28 cellular contexts compared by ENCODE assay signal in the genomic region with DNA sequence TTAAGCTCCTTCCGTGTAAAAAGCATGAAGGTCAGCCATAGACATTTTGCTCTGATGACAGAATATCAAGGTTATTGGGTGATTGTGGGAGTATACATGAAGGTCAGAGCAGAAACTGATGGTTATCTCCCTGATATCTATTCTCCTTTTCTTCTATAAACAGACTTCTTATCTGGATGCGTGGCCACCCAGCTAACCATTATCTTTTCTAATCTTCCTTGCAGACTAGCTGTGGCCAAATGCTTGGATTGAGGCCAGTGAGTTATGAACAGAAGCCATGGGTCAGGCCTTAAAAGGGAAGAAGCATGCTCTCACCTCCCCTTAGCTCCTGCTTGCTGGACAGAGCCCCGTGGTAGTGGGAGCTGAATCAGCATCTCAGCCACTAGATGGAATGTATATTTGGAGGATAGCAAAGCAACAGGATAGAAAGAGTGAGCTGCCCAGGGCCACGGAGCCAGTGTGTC. TPM values are rescaled to one million over a fixed set of nuclear protein-coding genes. Genes with fewer than 3 reads are reported as not detected.
DNase-seq lines count a peak whose midpoint lies in the region; ATAC-seq, FAIRE-seq and TF ChIP-seq lines count a peak whose summit lies in the region.
"Had no signal": no experiment of that assay in that cellular context is flagged by ENCODE, and none has a peak within 500 bp of the region (broad histone marks: within the 10 kb centered on the region; RNA-seq: fewer than 3 reads in every experiment).

No MANE protein-coding gene starts in this region.

- no peak overlapping the region for H3K4me3 ChIP-seq in K562
- H3K4me3 ChIP-seq: testis, vagina had no signal

- no peaks in the 10 kb centered on the region for H3K79me2 ChIP-seq in K562 (ENCODE audit: control insufficient read depth, insufficient read depth, low read length)

- BruUV-seq in K562 (replicated peaks; lab: Mats Ljungman, UMichigan), result no TSS peak

- peak; percentile 86 for TF ChIP-seq EP300 in K562 (IDR thresholded peaks at IDR 0.05; ENCODE audit: low read length)

- peak; percentile 41 for DNase-seq in EH (ENCODE audit: low read depth)
- peak; percentile 84 for DNase-seq in OCI-M1 (lab: John Stamatoyannopoulos, UW)
- peak; percentile 25 to 75 (median 35) for DNase-seq in K562 (ENCODE audit: extremely low read depth in 1 of 4, low spot score in 3 of 4)
- peak; percentile 21 for DNase-seq in mucosa of gallbladder (ENCODE audit: low spot score)
- no peak for DNase-seq in NCI-H1436 (lab: John Stamatoyannopoulos, UW)
- DNase-seq in NCI-H1092 (lab: John Stamatoyannopoulos, UW), result no peak
- DNase-seq: activated CD4-positive, alpha-beta T cell treated with anti-CD3 and anti-CD28 coated beads, Interleukin-2, amount 10 ng/mL, durations not matched to agents 7 days and 5 days; activated effector memory CD4-positive, alpha-beta T cell treated with anti-CD3 and anti-CD28 coated beads, Interleukin-2, amount 50 U/mL, for 16 hours; caudate nucleus; CD4-positive, CD25-positive, alpha-beta regulatory T cell; DMS 273 treated with DMSO at 0.1 percent for 48 hours; GF-D8; H7; left cardiac atrium; NCI-H146; NCI-H2171 treated with DMSO at 0.1 percent for 48 hours; NCI-H69; SHP77; stimulated activated CD4-positive, alpha-beta T cell treated with anti-CD3 and anti-CD28 coated beads, Interleukin-1b, Interleukin-23, amount 100 ng/mL, for 48 hours; T-cell; testis had no signal

- in situ Hi-C loops in K562 (cut with MboI), result no loop called here

- H3K9ac ChIP-seq in K562 (ENCODE audit: insufficient read depth in 1 of 2, low read depth in 2 of 2, low read length in 2 of 2), result peak overlapping the region in 1 of 2 experiments; percentile 74; a peak in 1 of 4 replicates

- POLR2A ChIA-PET in K562 (lab: Yijun Ruan, JAX), result interaction anchor here (0.9 to 1.5 kb wide), 4 partner anchors 12 to 161 kb away, joined by 3 to 4 read pairs (median 3); no protein-coding TSS in a partner anchor

- H3K9me3 ChIP-seq in K562 (replicated peaks; ENCODE audit: control insufficient read depth, insufficient read depth, low read depth, low read length), result no peaks in the 10 kb centered on the region
- H3K9me3 ChIP-seq: testis, vagina had no signal

- peak; percentile 60 for FAIRE-seq in K562 (lab: Jason Lieb, UNC)
- FAIRE-seq: HTR-8/SVneo had no signal

- H3K4me2 ChIP-seq in K562 (ENCODE audit: insufficient read depth, low read length), result peak overlapping the region; percentile 21

- ATAC-seq in K562 (peak; percentile 79), GM21447 (IDR thresholded peaks at IDR 0.05; ENCODE audit: unreplicated experiment) (no peak), GM18520 (IDR thresholded peaks at IDR 0.05; ENCODE audit: unreplicated experiment) (no peak)
- ATAC-seq: T-cell had no signal

- no peaks in the 10 kb centered on the region for H3K36me3 ChIP-seq in K562 (ENCODE audit: control insufficient read depth, insufficient read depth, low read length)
- H3K36me3 ChIP-seq: vagina had no signal

- 0% methylated on average over 4 of the region's 4 CpGs for WGBS in K562 (ENCODE audit: insufficient coverage, low coverage, missing lambda C conversion rate)

- peaks cover 7 to 16% of the 10 kb centered on the region in 2 experiments; a peak in 3 of 5 replicates for H3K4me1 ChIP-seq in K562 (replicated peaks in 1 of 2; ENCODE audit: control insufficient read depth in 2 of 2, insufficient read depth in 2 of 2, low read length in 2 of 2)
- H3K4me1 ChIP-seq: testis, vagina had no signal

- H4K20me1 ChIP-seq in K562 (replicated peaks; ENCODE audit: control insufficient read depth, insufficient read depth, low read length), result no peaks in the 10 kb centered on the region

- peak overlapping the region; percentile 17; the same call in 1 of the 3 replicates for H3K27ac ChIP-seq in K562 (ENCODE audit: extremely low read depth, low read depth, low read length)
- H3K27ac ChIP-seq: epithelial cell of prostate, testis, vagina had no signal

- CTCF ChIA-PET in K562 (lab: Yijun Ruan, JAX; ENCODE audit: low intra/inter-chr PET ratio), result no interaction called here

- intact Hi-C loops in K562 (cut with micrococcal nuclease), result no loop called here

- H3K9me1 ChIP-seq in K562 (ENCODE audit: control insufficient read depth, insufficient read depth, low read length), result peaks cover 3% of the 10 kb centered on the region

- no peaks in the 10 kb centered on the region for H3K27me3 ChIP-seq in K562 (ENCODE audit: control insufficient read depth in 2 of 2, insufficient read depth in 2 of 2, low read length in 2 of 2)
- H3K27me3 ChIP-seq: testis, vagina had no signal

- no peak for TF ChIP-seq CTCF in K562 (IDR thresholded peaks at IDR 0.05 in 2 of 3, conservative IDR thresholded peaks at IDR 0.05 in 1 of 3; ENCODE audit: insufficient read depth in 2 of 3, low read depth in 1 of 3, low read length in 3 of 3)

- TF ChIP-seq RAD21 in K562 (CRISPR knock-in tag; conservative IDR thresholded peaks at IDR 0.05 in 1 of 2, IDR thresholded peaks at IDR 0.05 in 1 of 2), result no peak

- no peak for TF ChIP-seq POLR2A in K562 (conservative IDR thresholded peaks at IDR 0.05)

- 0 out of 2 replicates have a peak overlapping the region, but pooled peaks have one; percentile 23 for H2AFZ ChIP-seq in K562 (ENCODE audit: low read depth, low read length)

TF ChIP-seq in K562, 482 proteins besides CTCF, POLR2A, EP300 and RAD21 (continues in another document):
- no peak for TF ChIP-seq PURB (CRISPR knock-in tag; IDR thresholded peaks at IDR 0.05; ENCODE audit: low read depth)
- no peak for TF ChIP-seq TAF1 (IDR thresholded peaks at IDR 0.05; ENCODE audit: control insufficient read depth, extremely low read depth, insufficient read depth, low read length, severe bottlenecking)
- TF ChIP-seq NCOA1 (IDR thresholded peaks at IDR 0.05; ENCODE audit: low read depth), result no peak
- TF ChIP-seq HMGN3 (IDR thresholded peaks at IDR 0.05; ENCODE audit: borderline replicate concordance, extremely low read depth, insufficient read length, low read depth, low read length), result peak; percentile 55
- TF ChIP-seq TCF3 (CRISPR knock-in tag; IDR thresholded peaks at IDR 0.05), result peak; percentile 46; the same call in 1 of the 2 replicates
- no peak for TF ChIP-seq HNRNPLL (IDR thresholded peaks at IDR 0.05; ENCODE audit: low read depth, low read length, poor library complexity, severe bottlenecking)
- no peak for TF ChIP-seq RBFOX2 (IDR thresholded peaks at IDR 0.05; ENCODE audit: low read depth, low read length)
- TF ChIP-seq, protein P1, sequence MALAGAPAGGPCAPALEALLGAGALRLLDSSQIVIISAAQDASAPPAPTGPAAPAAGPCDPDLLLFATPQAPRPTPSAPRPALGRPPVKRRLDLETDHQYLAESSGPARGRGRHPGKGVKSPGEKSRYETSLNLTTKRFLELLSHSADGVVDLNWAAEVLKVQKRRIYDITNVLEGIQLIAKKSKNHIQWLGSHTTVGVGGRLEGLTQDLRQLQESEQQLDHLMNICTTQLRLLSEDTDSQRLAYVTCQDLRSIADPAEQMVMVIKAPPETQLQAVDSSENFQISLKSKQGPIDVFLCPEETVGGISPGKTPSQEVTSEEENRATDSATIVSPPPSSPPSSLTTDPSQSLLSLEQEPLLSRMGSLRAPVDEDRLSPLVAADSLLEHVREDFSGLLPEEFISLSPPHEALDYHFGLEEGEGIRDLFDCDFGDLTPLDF (CRISPR knock-in tag; IDR thresholded peaks at IDR 0.05), result no peak
- TF ChIP-seq, protein P2, sequence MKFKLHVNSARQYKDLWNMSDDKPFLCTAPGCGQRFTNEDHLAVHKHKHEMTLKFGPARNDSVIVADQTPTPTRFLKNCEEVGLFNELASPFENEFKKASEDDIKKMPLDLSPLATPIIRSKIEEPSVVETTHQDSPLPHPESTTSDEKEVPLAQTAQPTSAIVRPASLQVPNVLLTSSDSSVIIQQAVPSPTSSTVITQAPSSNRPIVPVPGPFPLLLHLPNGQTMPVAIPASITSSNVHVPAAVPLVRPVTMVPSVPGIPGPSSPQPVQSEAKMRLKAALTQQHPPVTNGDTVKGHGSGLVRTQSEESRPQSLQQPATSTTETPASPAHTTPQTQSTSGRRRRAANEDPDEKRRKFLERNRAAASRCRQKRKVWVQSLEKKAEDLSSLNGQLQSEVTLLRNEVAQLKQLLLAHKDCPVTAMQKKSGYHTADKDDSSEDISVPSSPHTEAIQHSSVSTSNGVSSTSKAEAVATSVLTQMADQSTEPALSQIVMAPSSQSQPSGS (CRISPR knock-in tag; IDR thresholded peaks at IDR 0.05), result no peak
- TF ChIP-seq ZNF408 (CRISPR knock-in tag; IDR thresholded peaks at IDR 0.05; ENCODE audit: low read depth), result no peak
- TF ChIP-seq, protein P3, sequence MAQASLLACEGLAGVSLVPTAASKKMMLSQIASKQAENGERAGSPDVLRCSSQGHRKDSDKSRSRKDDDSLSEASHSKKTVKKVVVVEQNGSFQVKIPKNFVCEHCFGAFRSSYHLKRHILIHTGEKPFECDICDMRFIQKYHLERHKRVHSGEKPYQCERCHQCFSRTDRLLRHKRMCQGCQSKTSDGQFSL (CRISPR knock-in tag; IDR thresholded peaks at IDR 0.05), result no peak
- TF ChIP-seq, protein P3 (tag; IDR thresholded peaks at IDR 0.05), result no peak
- TF ChIP-seq FOXP1 (CRISPR knock-in tag; IDR thresholded peaks at IDR 0.05), result no peak
- no peak for TF ChIP-seq RFX5 (IDR thresholded peaks at IDR 0.05; ENCODE audit: low read depth, low read length)
- peak; percentile 59; the same call in 1 of the 2 replicates for TF ChIP-seq MAFF (IDR thresholded peaks at IDR 0.05; ENCODE audit: low read length)

RNA-seq across cellular contexts. Expression of a gene that starts 31.3 kb away (rescaled TPM):
- total RNA-seq in K562 (2011; cell fraction: chromatin; rRNA removed; ENCODE audit: low replicate concordance), result not detected in 2 replicates
- not detected in 2 replicates for total RNA-seq in K562 (2011; cell fraction: nucleolus; rRNA removed)
- total RNA-seq in K562 (2011; cell fraction: nucleoplasm; rRNA removed), result not detected in 2 replicates
- total RNA-seq in K562 (2014; rRNA removed) (not detected in 2 replicates), K562 (2014; rRNA removed; fragmentation: Illumina TruSeq; extraction: Trizol) (not detected in 2 replicates), K562 (2015; rRNA removed; fragmentation: Illumina TruSeq; extraction: Trizol) (not detected in 2 replicates), K562 (2021) (not detected in 2 replicates), mucosa of gallbladder (0.09 TPM)
- polyA plus RNA-seq in K562 (2011; rRNA removed) (not detected in 2 replicates), K562 (2014; fragmentation: Illumina TruSeq; extraction: Trizol) (not detected in 2 replicates), K562 (2014; fragmentation: Nextera tagmentation; extraction: Ambion mirVana) (not detected), K562 (2014; rRNA removed) (not detected in 2 replicates)
- polyA plus RNA-seq in K562 (2011; cell fraction: cytosol; rRNA removed), result not detected in 2 replicates
- polyA plus RNA-seq in K562 (2011; cell fraction: nucleus; rRNA removed), result not detected in 2 replicates
- polyA plus RNA-seq in K562 (2012), result not detected in 2 replicates
- polyA minus RNA-seq in K562 (2011; rRNA and poly(A)+ RNA removed), result not detected in 2 replicates
- not detected in 2 replicates for polyA minus RNA-seq in K562 (2011; cell fraction: cytosol; rRNA and poly(A)+ RNA removed)
- polyA minus RNA-seq in K562 (2011; cell fraction: nucleus; rRNA and poly(A)+ RNA removed), result not detected in 2 replicates
- total RNA-seq: activated CD4-positive, alpha-beta T cell treated with anti-CD3 and anti-CD28 coated beads, Interleukin-2, amount 10 ng/mL, durations not matched to agents 7 days and 5 days; CD4-positive, CD25-positive, alpha-beta regulatory T cell; mesenteric fat pad; T-cell had no signal
- polyA plus RNA-seq: AG04450; CD4-positive, CD25-positive, alpha-beta regulatory T cell had no signal

Comparison
In these comparisons a context has a peak if more than half of its experiments do, and no peak if none do; other contexts are left out.
1. DNase-seq: peak in EH (single experiment), OCI-M1 (single experiment), K562 (4 of 4) and mucosa of gallbladder (single experiment); none in NCI-H1436 (single experiment) and NCI-H1092 (single experiment).